8 cellular contexts compared by ENCODE assay signal in the genomic region with DNA sequence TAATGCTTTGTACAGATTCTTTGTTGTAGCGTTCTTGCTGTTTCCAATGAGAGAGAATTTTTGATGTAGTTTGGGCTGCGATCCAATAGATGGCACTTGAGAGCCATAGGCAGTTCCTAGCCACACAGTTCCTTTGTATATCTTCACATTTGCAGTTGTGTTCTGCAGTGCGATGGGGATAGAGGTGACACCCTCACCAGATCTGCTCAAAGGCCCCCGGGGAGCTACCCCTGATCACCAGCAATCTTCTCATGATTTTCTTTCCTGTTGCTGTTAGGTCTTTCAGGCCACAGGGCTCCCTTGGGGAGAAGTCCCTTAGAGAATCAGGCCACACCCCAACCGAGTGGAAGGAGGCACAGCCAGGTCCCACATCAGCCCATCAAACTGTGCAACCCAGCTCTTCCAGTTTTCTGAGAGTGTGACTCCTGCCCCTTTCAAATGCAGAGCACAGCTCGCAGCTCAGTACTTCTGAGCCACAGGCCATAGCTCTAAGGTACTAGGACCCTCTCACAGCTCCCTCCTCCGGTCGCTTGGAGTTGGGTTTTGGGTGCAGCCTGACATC.
DNase-seq lines count a peak whose midpoint lies in the region; ATAC-seq and TF ChIP-seq lines count a peak whose summit lies in the region.

No MANE protein-coding gene starts in this region.

- no peaks in the 10 kb centered on the region for H4K20me1 ChIP-seq in PC-9 (ENCODE audit: insufficient read depth)

- H3K27ac ChIP-seq in PC-9: no peak overlapping the region
- H3K27ac ChIP-seq in right atrium auricular region: no peak overlapping the region

- peak; percentile 66 for TF ChIP-seq CTCF in GM10266 (IDR thresholded peaks at IDR 0.05; ENCODE audit: control insufficient read depth, insufficient read depth, low read depth, missing control alignments)
- peak; percentile 72 for TF ChIP-seq CTCF in PC-9 (conservative IDR thresholded peaks at IDR 0.05)
- TF ChIP-seq CTCF in fibroblast of pulmonary artery (IDR thresholded peaks at IDR 0.05; ENCODE audit: low read length, missing control alignments): peak; percentile 24
- TF ChIP-seq CTCF in retinal pigment epithelial cell (conservative IDR thresholded peaks at IDR 0.05; ENCODE audit: low read depth, low read length): peak; percentile 89
- peak in 1 of 2 donors; percentile 30 for TF ChIP-seq CTCF in right atrium auricular region (IDR thresholded peaks at IDR 0.05)

- POLR2A ChIA-PET in PC-9 (lab: Charles Lee; ENCODE audit: unreplicated experiment): no interaction called here

- no peaks in the 10 kb centered on the region for H3K79me2 ChIP-seq in PC-9 (ENCODE audit: low read depth)

- H3K9me3 ChIP-seq in PC-9 (ENCODE audit: insufficient read depth, low read depth) (no peaks in the 10 kb centered on the region), right atrium auricular region (no peaks in the 10 kb centered on the region)

- ATAC-seq in GM21381 (IDR thresholded peaks at IDR 0.05; ENCODE audit: unreplicated experiment) (peak; percentile 86), HG03520 (IDR thresholded peaks at IDR 0.05; ENCODE audit: unreplicated experiment) (peak; percentile 85)

- H3K4me2 ChIP-seq in PC-9: no peak overlapping the region

- no peaks in the 10 kb centered on the region for H3K4me1 ChIP-seq in PC-9 (replicated peaks; ENCODE audit: insufficient read depth)
- H3K4me1 ChIP-seq in right atrium auricular region: no peaks in the 10 kb centered on the region

- H3K36me3 ChIP-seq in PC-9 (ENCODE audit: low read depth): no peaks in the 10 kb centered on the region
- H3K36me3 ChIP-seq in right atrium auricular region: no peaks in the 10 kb centered on the region

- DNase-seq in GM10266 (ENCODE audit: extremely low spot score): peak; percentile 24
- peak in 1 of 2 experiments; percentile 13 for DNase-seq in PC-9
- peak; percentile 7 for DNase-seq in fibroblast of pulmonary artery (ENCODE audit: low read depth)
- peak; percentile 4 for DNase-seq in retinal pigment epithelial cell (ENCODE audit: low read depth)
- no peak for DNase-seq in GM03348 (ENCODE audit: low spot score)
- no peak for DNase-seq in right atrium auricular region (ENCODE audit: low spot score)

- BruUV-seq in PC-9 (replicated peaks; lab: Mats Ljungman, UMichigan): no TSS peak

- no peak overlapping the region for H2AFZ ChIP-seq in PC-9

- no peaks in the 10 kb centered on the region for H3K27me3 ChIP-seq in PC-9 (ENCODE audit: insufficient read depth, low read depth)
- no peaks in the 10 kb centered on the region for H3K27me3 ChIP-seq in right atrium auricular region

- no peaks in the 10 kb centered on the region for H3F3A ChIP-seq in PC-9 (ENCODE audit: insufficient read depth, low read depth)

- no peaks in the 10 kb centered on the region for H3K9me2 ChIP-seq in PC-9 (ENCODE audit: insufficient read depth)

- CTCF ChIA-PET in PC-9 (lab: Charles Lee): interaction anchor here (0.7 to 1.0 kb wide), 2 partner anchors 9 to 212 kb away, joined by 3 to 5 read pairs; no protein-coding TSS in a partner anchor

- no peak overlapping the region for H3K4me3 ChIP-seq in PC-9
- no peak overlapping the region for H3K4me3 ChIP-seq in fibroblast of pulmonary artery (replicated peaks; ENCODE audit: low read depth, low read length)
- no peak overlapping the region for H3K4me3 ChIP-seq in retinal pigment epithelial cell (ENCODE audit: low read length)
- H3K4me3 ChIP-seq in right atrium auricular region: no peak overlapping the region

- intact Hi-C loops in PC-9 (cut with micrococcal nuclease; ENCODE audit: unreplicated experiment): loop anchor here (1.0 to 5.0 kb wide), 3 partner anchors 148 to 280 kb away; no protein-coding TSS in a partner anchor

Comparison
In these comparisons a context has a peak if more than half of its experiments do, and no peak if none do; other contexts are left out.
1. DNase-seq: peak in GM10266 (single experiment), fibroblast of pulmonary artery (single experiment) and retinal pigment epithelial cell (single experiment); none in GM03348 (single experiment) and right atrium auricular region (single experiment).